ENCODE assay signal across 15 cellular contexts in genomic region chr5:10559883-10560282, GRCh38.
"Had no signal": no experiment of that assay in that cellular context is flagged by ENCODE, and none has a peak within 500 bp of the region (broad histone marks: within the 10 kb centered on the region; RNA-seq: fewer than 3 reads in every experiment).

No MANE protein-coding gene starts in this region.

- DNase-seq: activated CD8-positive, alpha-beta memory T cell treated with anti-CD3 and anti-CD28 coated beads for 24 hours; activated CD8-positive, alpha-beta memory T cell treated with anti-CD3 and anti-CD28 coated beads, Interleukin-2, amount 50 U/mL, for 48 hours; activated effector memory CD4-positive, alpha-beta T cell treated with Interleukin-2 at 50 U/mL for 16 hours; activated T-cell treated with anti-CD3 and anti-CD28 coated beads, Interleukin-2, amount 50 U/mL, for 48 hours; mesenchymal stem cell; natural killer cell; stimulated activated naive CD4-positive, alpha-beta T cell treated with Interleukin-2 at 50 U/mL for 16 hours; tibial artery had no signal

- ATAC-seq: activated CD4-positive, CD25-positive, alpha-beta regulatory T cell treated with anti-CD3 and anti-CD28 coated beads, Interleukin-2, amount 50 U/mL, for 24 hours; natural killer cell; pancreas had no signal

- H3K9me3 Mint-ChIP-seq: activated naive CD4-positive, alpha-beta T cell treated with anti-CD3 and anti-CD28 coated beads, Interleukin-2, amount 50 U/mL, for 24 hours; natural killer cell; T-helper 1 cell treated with Interleukin-12 subunit alpha and Interleukin-12 subunit beta and Interleukin-4 antibody, amounts not matched to agents 30 μg/mL and 1 μg/mL, for 36 hours had no signal

- H3K36me3 ChIP-seq: cardiac muscle cell, pancreas, sigmoid colon, tibial artery, vagina had no signal

- H3K27me3 ChIP-seq: cardiac muscle cell, vagina had no signal

- H3K4me3 Mint-ChIP-seq: activated naive CD4-positive, alpha-beta T cell treated with anti-CD3 and anti-CD28 coated beads, Interleukin-2, amount 50 U/mL, for 24 hours; natural killer cell; T-helper 1 cell treated with Interleukin-12 subunit alpha and Interleukin-12 subunit beta and Interleukin-4 antibody, amounts not matched to agents 30 μg/mL and 1 μg/mL, for 36 hours had no signal

- H3K36me3 Mint-ChIP-seq: activated naive CD4-positive, alpha-beta T cell treated with anti-CD3 and anti-CD28 coated beads, Interleukin-2, amount 50 U/mL, for 24 hours; natural killer cell had no signal

- H3K27ac ChIP-seq: cardiac muscle cell, pancreas, tibial artery, vagina had no signal

- H3K9me3 ChIP-seq: pancreas, sigmoid colon, tibial artery, vagina had no signal

- H3K4me3 ChIP-seq: cardiac muscle cell, pancreas, sigmoid colon, tibial artery, vagina had no signal

- H3K27ac Mint-ChIP-seq: activated naive CD4-positive, alpha-beta T cell treated with anti-CD3 and anti-CD28 coated beads, Interleukin-2, amount 50 U/mL, for 24 hours; natural killer cell; T-helper 1 cell treated with Interleukin-12 subunit alpha and Interleukin-12 subunit beta and Interleukin-4 antibody, amounts not matched to agents 30 μg/mL and 1 μg/mL, for 36 hours had no signal
